2 cellular contexts compared by ENCODE assay signal in the genomic region with DNA sequence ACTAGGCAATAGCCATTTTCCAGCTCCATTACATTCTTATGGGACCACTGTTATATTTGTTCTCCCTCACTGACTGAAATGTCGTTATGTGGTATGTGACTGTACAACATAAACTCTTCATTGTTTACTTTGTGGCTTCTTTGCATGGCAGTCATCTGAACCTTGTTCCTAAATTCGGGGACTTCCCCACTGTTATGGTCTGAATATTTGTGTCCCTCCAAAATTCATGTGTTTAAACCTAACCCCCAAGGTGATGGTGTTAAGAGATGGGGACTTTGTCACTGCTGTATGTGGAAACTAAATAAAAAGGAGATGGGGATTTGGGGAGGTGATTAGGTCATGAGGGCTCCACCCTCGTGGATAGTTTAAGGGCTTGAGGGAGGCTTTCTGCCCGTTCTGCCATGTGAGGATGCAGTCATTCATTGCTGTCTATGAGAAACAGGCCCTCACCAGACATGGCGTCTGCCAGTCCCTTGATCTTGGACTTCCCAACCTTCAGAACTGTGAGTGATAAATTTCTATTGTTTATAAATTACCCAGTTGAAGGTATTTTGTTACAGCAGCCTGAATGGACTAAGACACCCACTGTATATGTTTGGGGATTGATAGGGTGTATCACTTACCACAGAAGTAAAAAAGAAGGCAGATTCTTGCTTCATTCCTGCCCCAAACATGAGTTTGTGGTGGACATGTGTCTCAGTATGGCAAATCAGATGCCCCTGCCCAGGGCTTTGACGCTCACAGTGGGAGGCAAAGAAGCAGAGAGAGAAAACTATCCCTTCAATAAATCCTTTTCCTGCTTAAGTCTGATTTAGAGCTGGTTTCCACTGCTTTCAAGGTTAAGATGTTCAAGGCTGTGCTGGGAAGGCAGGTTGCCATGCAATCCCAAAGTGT.
A peak's percentile ranks its signal among the peaks of the same experiment; 100 is the strongest.
TF ChIP-seq lines count a peak whose summit lies in the region.

No MANE protein-coding gene starts in this region.

TF ChIP-seq in IMR-90, 13 proteins besides CTCF, POLR2A, EP300 and RAD21:
- TF ChIP-seq SMC3 (IDR thresholded peaks at IDR 0.05; ENCODE audit: low read depth, low read length) (no peak), CEBPB (IDR thresholded peaks at IDR 0.05; ENCODE audit: low read depth, low read length) (peak; percentile 23; the same call in 1 of the 2 replicates), FOS (IDR thresholded peaks at IDR 0.05; ENCODE audit: low read depth, low read length) (0 out of 2 replicates have a peak, but pooled peaks have one; percentile 14)
- TF ChIP-seq, protein P1, sequence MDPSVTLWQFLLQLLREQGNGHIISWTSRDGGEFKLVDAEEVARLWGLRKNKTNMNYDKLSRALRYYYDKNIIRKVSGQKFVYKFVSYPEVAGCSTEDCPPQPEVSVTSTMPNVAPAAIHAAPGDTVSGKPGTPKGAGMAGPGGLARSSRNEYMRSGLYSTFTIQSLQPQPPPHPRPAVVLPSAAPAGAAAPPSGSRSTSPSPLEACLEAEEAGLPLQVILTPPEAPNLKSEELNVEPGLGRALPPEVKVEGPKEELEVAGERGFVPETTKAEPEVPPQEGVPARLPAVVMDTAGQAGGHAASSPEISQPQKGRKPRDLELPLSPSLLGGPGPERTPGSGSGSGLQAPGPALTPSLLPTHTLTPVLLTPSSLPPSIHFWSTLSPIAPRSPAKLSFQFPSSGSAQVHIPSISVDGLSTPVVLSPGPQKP (IDR thresholded peaks at IDR 0.05; ENCODE audit: borderline replicate concordance, low read depth, low read length), result no peak
- TF ChIP-seq, protein P2, sequence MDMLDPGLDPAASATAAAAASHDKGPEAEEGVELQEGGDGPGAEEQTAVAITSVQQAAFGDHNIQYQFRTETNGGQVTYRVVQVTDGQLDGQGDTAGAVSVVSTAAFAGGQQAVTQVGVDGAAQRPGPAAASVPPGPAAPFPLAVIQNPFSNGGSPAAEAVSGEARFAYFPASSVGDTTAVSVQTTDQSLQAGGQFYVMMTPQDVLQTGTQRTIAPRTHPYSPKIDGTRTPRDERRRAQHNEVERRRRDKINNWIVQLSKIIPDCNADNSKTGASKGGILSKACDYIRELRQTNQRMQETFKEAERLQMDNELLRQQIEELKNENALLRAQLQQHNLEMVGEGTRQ (IDR thresholded peaks at IDR 0.05; ENCODE audit: low read depth, low read length), result 0 out of 2 replicates have a peak, but pooled peaks have one; percentile 18

TF ChIP-seq in GM12878, 131 proteins besides CTCF, POLR2A, EP300 and RAD21:
- TF ChIP-seq MXI1 (IDR thresholded peaks at IDR 0.05; ENCODE audit: low read depth, low read length) (no peak), RUNX3 (IDR thresholded peaks at IDR 0.05; ENCODE audit: low read length) (peak; percentile 54)
